In genomic region chr2:11559786-11560155, GRCh38 we compare ENCODE assay signal across 17 cellular contexts. TPM values are rescaled to one million over a fixed set of nuclear protein-coding genes. Genes with fewer than 3 reads are reported as not detected.
A peak's percentile ranks its signal among the peaks of the same experiment; 100 is the strongest.
DNase-seq lines count a peak whose midpoint lies in the region; ATAC-seq and TF ChIP-seq lines count a peak whose summit lies in the region.
"Had no signal": no experiment of that assay in that cellular context is flagged by ENCODE, and none has a peak within 500 bp of the region (broad histone marks: within the 10 kb centered on the region; RNA-seq: fewer than 3 reads in every experiment).

No MANE protein-coding gene starts in this region.

- H2AFZ ChIP-seq in neuronal stem cell (ENCODE audit: low read length), result no peak overlapping the region

- H3K27ac ChIP-seq in endodermal cell (ENCODE audit: low read depth, low read length) (no peak overlapping the region), neuronal stem cell (replicated peaks; ENCODE audit: low read length) (peak overlapping the region; percentile 5), upper lobe of right lung (no peak overlapping the region)
- H3K27ac ChIP-seq: 22Rv1, BLaER1 had no signal

- no peak overlapping the region for H4K8ac ChIP-seq in neuronal stem cell (ENCODE audit: low read depth, low read length)

- no peak overlapping the region for H3K18ac ChIP-seq in neuronal stem cell (ENCODE audit: low read length)

- H2BK12ac ChIP-seq in neuronal stem cell (ENCODE audit: low read length), result no peak overlapping the region

- H3K79me1 ChIP-seq in neuronal stem cell (ENCODE audit: low read depth, low read length), result peaks cover 3% of the 10 kb centered on the region

- no peak overlapping the region for H2BK120ac ChIP-seq in neuronal stem cell (ENCODE audit: low read depth, low read length)

- H3K36me3 ChIP-seq in endodermal cell (ENCODE audit: control insufficient read depth, insufficient read depth, low read length), result peaks cover 58% of the 10 kb centered on the region
- peaks cover 6 to 89% of the 10 kb centered on the region in 2 donors for H3K36me3 ChIP-seq in neuronal stem cell (replicated peaks in 1 of 2; ENCODE audit: control insufficient read depth in 2 of 2, insufficient read depth in 2 of 2, low read length in 2 of 2)
- no peaks in the 10 kb centered on the region for H3K36me3 ChIP-seq in upper lobe of right lung
- H3K36me3 ChIP-seq: BLaER1 had no signal

- H3K23ac ChIP-seq in neuronal stem cell (ENCODE audit: low read depth, low read length, poor library complexity), result no peak overlapping the region

- H3K27me3 Mint-ChIP-seq in endodermal cell (ENCODE audit: insufficient read depth), result no peaks in the 10 kb centered on the region

- peaks cover 32% of the 10 kb centered on the region for H3K36me3 Mint-ChIP-seq in endodermal cell (ENCODE audit: low read depth)

- H3K9me3 ChIP-seq in endodermal cell (ENCODE audit: control insufficient read depth, low read length) (no peaks in the 10 kb centered on the region), neuronal stem cell (replicated peaks in 1 of 2; ENCODE audit: control insufficient read depth in 2 of 2, insufficient read depth in 1 of 2, low read depth in 1 of 2, low read length in 2 of 2) (no peaks in the 10 kb centered on the region), upper lobe of right lung (no peaks in the 10 kb centered on the region)
- H3K9me3 ChIP-seq: BLaER1 had no signal

- H3K9me3 Mint-ChIP-seq in endodermal cell, result no peaks in the 10 kb centered on the region
- H3K9me3 Mint-ChIP-seq: HFFc6 had no signal

- ATAC-seq in upper lobe of right lung, result no peak
- ATAC-seq in GM21360 (IDR thresholded peaks at IDR 0.05; ENCODE audit: unreplicated experiment), result no peak
- ATAC-seq: HepG2 had no signal

- 57 to 76% methylated on average over 6 to 7 of the region's 7 CpGs for WGBS in endodermal cell (ENCODE audit: insufficient coverage in 1 of 2, insufficient read length in 1 of 2), 2 experiments
- no CpG with 5 or more reads among the region's 7 CpGs for WGBS in neuronal stem cell (ENCODE audit: extremely low coverage in 2 of 2, insufficient read length in 2 of 2, insufficient replicate concordance in 1 of 2), 2 donors

- peaks cover 47% of the 10 kb centered on the region for H3K4me1 Mint-ChIP-seq in endodermal cell

- H3K14ac ChIP-seq in neuronal stem cell (ENCODE audit: low read length), result no peak overlapping the region

- no peak overlapping the region for H4K91ac ChIP-seq in neuronal stem cell (ENCODE audit: low read depth, low read length, poor library complexity)

- no peak overlapping the region for H3K9ac ChIP-seq in endodermal cell (ENCODE audit: extremely low read depth, low read length, poor library complexity, severe bottlenecking)
- H3K9ac ChIP-seq in neuronal stem cell (ENCODE audit: low read depth, low read length, poor library complexity), result no peak overlapping the region
- H3K9ac ChIP-seq: BLaER1 had no signal

- H3K27ac Mint-ChIP-seq in endodermal cell, result peak overlapping the region; percentile 91
- H3K27ac Mint-ChIP-seq: HFFc6 had no signal

- peak overlapping the region; percentile 61 for H3K4me3 Mint-ChIP-seq in endodermal cell
- H3K4me3 Mint-ChIP-seq: HFFc6 had no signal

- H2BK5ac ChIP-seq in neuronal stem cell (ENCODE audit: low read length), result no peak overlapping the region

- intact Hi-C loops in upper lobe of right lung (cut with DNase I), result no loop called here

- H3K4me3 ChIP-seq in endodermal cell (ENCODE audit: low read length), result peak overlapping the region; percentile 87
- no peak overlapping the region for H3K4me3 ChIP-seq in neuronal stem cell (ENCODE audit: low read length in 2 of 2)
- H3K4me3 ChIP-seq in upper lobe of right lung, result no peak overlapping the region
- H3K4me3 ChIP-seq: BLaER1 had no signal

- no peak overlapping the region for H2AK5ac ChIP-seq in neuronal stem cell (ENCODE audit: low read depth, low read length)

- H2BK15ac ChIP-seq in neuronal stem cell (ENCODE audit: low read length), result no peak overlapping the region

- no peak overlapping the region for H3K4ac ChIP-seq in neuronal stem cell (ENCODE audit: low read length)

- peak; percentile 15 for DNase-seq in activated CD8-positive, alpha-beta memory T cell treated with anti-CD3 and anti-CD28 coated beads, Interleukin-2, amount 50 U/mL, for 48 hours
- no peak for DNase-seq in activated CD8-positive, alpha-beta memory T cell treated with anti-CD3 and anti-CD28 coated beads, Interleukin-2, amount 50 U/mL, for 4 hours
- DNase-seq in endodermal cell, result peak; percentile 90
- DNase-seq in neuronal stem cell (ENCODE audit: low spot score), result no peak
- peak; percentile 30 for DNase-seq in upper lobe of right lung
- DNase-seq in activated gamma-delta T cell (lab: John Stamatoyannopoulos, UW), result no peak
- no peak for DNase-seq in medulla oblongata (ENCODE audit: extremely low spot score)
- DNase-seq: DMS 273 treated with DMSO at 0.1 percent for 48 hours, GF-D8, HFFc6, KG1, NCI-H2081 treated with DMSO at 0.1 percent for 48 hours, NCI-H524 had no signal

- no peak overlapping the region for H3K4me2 ChIP-seq in neuronal stem cell (ENCODE audit: insufficient read depth, low read length, poor library complexity, severe bottlenecking)
- H3K4me2 ChIP-seq: BLaER1 had no signal

- TF ChIP-seq CTCF in endodermal cell (conservative IDR thresholded peaks at IDR 0.05), result no peak
- no peak for TF ChIP-seq CTCF in upper lobe of right lung (IDR thresholded peaks at IDR 0.05)

- peaks cover 36% of the 10 kb centered on the region for H3K4me1 ChIP-seq in endodermal cell (ENCODE audit: control insufficient read depth, insufficient read depth, low read length)
- peaks cover 18 to 26% of the 10 kb centered on the region in 2 donors for H3K4me1 ChIP-seq in neuronal stem cell (ENCODE audit: control insufficient read depth in 2 of 2, insufficient read depth in 1 of 2, low read depth in 1 of 2, low read length in 2 of 2)
- H3K4me1 ChIP-seq in upper lobe of right lung, result no peaks in the 10 kb centered on the region
- H3K4me1 ChIP-seq: BLaER1 had no signal

- no peaks in the 10 kb centered on the region for H3K27me3 ChIP-seq in endodermal cell (ENCODE audit: control insufficient read depth, insufficient read depth, low read length, poor library complexity, severe bottlenecking)
- H3K27me3 ChIP-seq in neuronal stem cell (ENCODE audit: control insufficient read depth in 3 of 3, insufficient read depth in 3 of 3, low read depth in 1 of 3, low read length in 3 of 3), result no peaks in the 10 kb centered on the region
- peaks cover 19% of the 10 kb centered on the region for H3K27me3 ChIP-seq in upper lobe of right lung
- H3K27me3 ChIP-seq: BLaER1 had no signal

RNA-seq across cellular contexts. Expression of gene GREB1, which starts 25.9 kb away (rescaled TPM):
- total RNA-seq in endodermal cell (100 to 1,000 TPM in 1 of 2 donors, 10 to 100 TPM in 1; 86.4 to 106 TPM), upper lobe of right lung (0.90 TPM)
- polyA plus RNA-seq in endodermal cell (2013, experiment 1 of 2), result 37.0 TPM
- 37.3 TPM for polyA plus RNA-seq in endodermal cell (2013, experiment 2 of 2)
- 16.7 TPM for polyA plus RNA-seq in neuronal stem cell (2013, experiment 1 of 2)
- polyA plus RNA-seq in neuronal stem cell (2013, experiment 2 of 2), result 16.9 TPM

Comparison
In these comparisons a context has a peak if more than half of its experiments do, and no peak if none do; other contexts are left out.
1. DNase-seq: peak in activated CD8-positive, alpha-beta memory T cell treated with anti-CD3 and anti-CD28 coated beads, Interleukin-2, amount 50 U/mL, for 48 hours (single experiment), endodermal cell (single experiment) and upper lobe of right lung (single experiment); none in activated CD8-positive, alpha-beta memory T cell treated with anti-CD3 and anti-CD28 coated beads, Interleukin-2, amount 50 U/mL, for 4 hours (single experiment), neuronal stem cell (single experiment), activated gamma-delta T cell (single experiment) and medulla oblongata (single experiment).
2. RNA of gene GREB1, which starts 25.9 kb away (total RNA-seq): 86.4 to 106 TPM in endodermal cell; 0.90 TPM in upper lobe of right lung (single experiment); every median in the first group is over 10 times any median in the second.